In genomic region chr14:100140452-100141132, GRCh38 we compare ENCODE assay signal across 10 cellular contexts. TPM values are rescaled to one million over a fixed set of nuclear protein-coding genes. Genes with fewer than 3 reads are reported as not detected.
DNase-seq lines count a peak whose midpoint lies in the region; ATAC-seq and TF ChIP-seq lines count a peak whose summit lies in the region.
"Had no signal": no experiment of that assay in that cellular context is flagged by ENCODE, and none has a peak within 500 bp of the region (broad histone marks: within the 10 kb centered on the region; RNA-seq: fewer than 3 reads in every experiment).

No MANE protein-coding gene starts in this region.

- no CpG with 5 or more reads among the region's 18 CpGs for WGBS in neuronal stem cell (ENCODE audit: extremely low coverage in 2 of 2, insufficient read length in 2 of 2, insufficient replicate concordance in 1 of 2), 2 donors

- H3K9me3 Mint-ChIP-seq in T-cell (no peaks in the 10 kb centered on the region), MCF 10A (ENCODE audit: unreplicated experiment) (no peaks in the 10 kb centered on the region)
- H3K9me3 Mint-ChIP-seq: activated naive CD8-positive, alpha-beta T cell treated with anti-CD3 and anti-CD28 coated beads, Interleukin-2, amount 50 U/mL, for 24 hours had no signal

- H3K4me3 ChIP-seq in neuronal stem cell (ENCODE audit: low read length in 2 of 2), result no peak overlapping the region
- H3K4me3 ChIP-seq: HAP-1 had no signal

- no peak overlapping the region for H2BK15ac ChIP-seq in neuronal stem cell (ENCODE audit: low read length)

- H3K9me3 ChIP-seq in neuronal stem cell (replicated peaks in 1 of 2; ENCODE audit: control insufficient read depth in 2 of 2, insufficient read depth in 1 of 2, low read depth in 1 of 2, low read length in 2 of 2), result no peaks in the 10 kb centered on the region
- H3K9me3 ChIP-seq: HAP-1 had no signal

- no peaks in the 10 kb centered on the region for H3K27me3 ChIP-seq in neuronal stem cell (ENCODE audit: control insufficient read depth in 3 of 3, insufficient read depth in 3 of 3, low read depth in 1 of 3, low read length in 3 of 3)

- intact Hi-C loops in MCF 10A (cut with micrococcal nuclease), result no loop called here

- H3K4me1 Mint-ChIP-seq in T-cell (peaks cover 0 to 25% (median 16%) of the 10 kb centered on the region in 3 donors), MCF 10A (ENCODE audit: insufficient read depth, unreplicated experiment) (no peaks in the 10 kb centered on the region)
- H3K4me1 Mint-ChIP-seq: activated naive CD8-positive, alpha-beta T cell treated with anti-CD3 and anti-CD28 coated beads, Interleukin-2, amount 50 U/mL, for 24 hours had no signal

- peak overlapping the region; percentile 20 for H3K18ac ChIP-seq in neuronal stem cell (ENCODE audit: low read length)

- POLR2A ChIA-PET in T-cell (lab: Charles Lee) (no interaction called here), MCF 10A (lab: Yijun Ruan, JAX) (no interaction called here)

- H3K79me1 ChIP-seq in neuronal stem cell (ENCODE audit: low read depth, low read length), result no peaks in the 10 kb centered on the region

- no peak for TF ChIP-seq POLR2A in erythroblast (IDR thresholded peaks at IDR 0.05; ENCODE audit: low read length)

- ATAC-seq in T-cell (replicated peaks in 1 of 4), result no peak
- ATAC-seq: activated naive CD8-positive, alpha-beta T cell treated with anti-CD3 and anti-CD28 coated beads, Interleukin-2, amount 50 U/mL, for 24 hours had no signal

- peak overlapping the region; percentile 10 for H2BK5ac ChIP-seq in neuronal stem cell (ENCODE audit: low read length)

- H3K27me3 Mint-ChIP-seq in T-cell (no peaks in the 10 kb centered on the region), MCF 10A (ENCODE audit: insufficient read depth, unreplicated experiment) (no peaks in the 10 kb centered on the region)
- H3K27me3 Mint-ChIP-seq: activated naive CD8-positive, alpha-beta T cell treated with anti-CD3 and anti-CD28 coated beads, Interleukin-2, amount 50 U/mL, for 24 hours had no signal

- no peak overlapping the region for H3K4me3 Mint-ChIP-seq in T-cell
- no peak overlapping the region for H3K4me3 Mint-ChIP-seq in MCF 10A (ENCODE audit: unreplicated experiment)
- H3K4me3 Mint-ChIP-seq: activated naive CD8-positive, alpha-beta T cell treated with anti-CD3 and anti-CD28 coated beads, Interleukin-2, amount 50 U/mL, for 24 hours had no signal

- H4K91ac ChIP-seq in neuronal stem cell (ENCODE audit: low read depth, low read length, poor library complexity), result no peak overlapping the region

- peak overlapping the region; percentile 82 for H3K9ac ChIP-seq in neuronal stem cell (ENCODE audit: low read depth, low read length, poor library complexity)

- no peak overlapping the region for H3K4ac ChIP-seq in neuronal stem cell (ENCODE audit: low read length)

- H3K23ac ChIP-seq in neuronal stem cell (ENCODE audit: low read depth, low read length, poor library complexity), result no peak overlapping the region

- H3K36me3 Mint-ChIP-seq in T-cell (peaks cover 47% of the 10 kb centered on the region), MCF 10A (ENCODE audit: insufficient read depth, unreplicated experiment) (peaks cover 17% of the 10 kb centered on the region)

- H2AK5ac ChIP-seq in neuronal stem cell (ENCODE audit: low read depth, low read length), result peak overlapping the region; percentile 77

- no peak overlapping the region for H4K8ac ChIP-seq in neuronal stem cell (ENCODE audit: low read depth, low read length)

- no peak overlapping the region for H3K14ac ChIP-seq in neuronal stem cell (ENCODE audit: low read length)

- no peak overlapping the region for H2BK12ac ChIP-seq in neuronal stem cell (ENCODE audit: low read length)

- peaks cover 0 to 9% of the 10 kb centered on the region in 2 donors for H3K4me1 ChIP-seq in neuronal stem cell (ENCODE audit: control insufficient read depth in 2 of 2, insufficient read depth in 1 of 2, low read depth in 1 of 2, low read length in 2 of 2)
- H3K4me1 ChIP-seq: HAP-1 had no signal

- H2AFZ ChIP-seq in neuronal stem cell (ENCODE audit: low read length), result no peak overlapping the region

- TF ChIP-seq CTCF in MCF 10A (IDR thresholded peaks at IDR 0.05; ENCODE audit: unreplicated experiment), result no peak

- CTCF ChIA-PET in T-cell (lab: Charles Lee) (no interaction called here), MCF 10A (lab: Yijun Ruan, JAX) (interaction anchor here (0.5 kb wide), 1 partner anchor 202 kb away, joined by 3 read pairs; no protein-coding TSS in a partner anchor)

- peak; percentile 31 for DNase-seq in MV-4-11 (lab: John Stamatoyannopoulos, UW)
- peak; percentile 62 for DNase-seq in SIG-M5 (lab: John Stamatoyannopoulos, UW)
- peak; percentile 72 to 78 for DNase-seq in erythroblast (lab: John Stamatoyannopoulos, UW)
- DNase-seq in neuronal stem cell (ENCODE audit: low spot score), result peak; percentile 38
- no peak for DNase-seq in GM19240 (ENCODE audit: insufficient read length, low spot score)
- no peak for DNase-seq in T-cell
- no peak for DNase-seq in ureter (ENCODE audit: low spot score)
- DNase-seq in MCF 10A (ENCODE audit: unreplicated experiment), result no peak
- DNase-seq: activated naive CD8-positive, alpha-beta T cell treated with anti-CD3 and anti-CD28 coated beads, Interleukin-2, amount 50 U/mL, for 24 hours had no signal

- H3K27ac Mint-ChIP-seq in T-cell (no peak overlapping the region), MCF 10A (ENCODE audit: low read depth, unreplicated experiment) (no peak overlapping the region)

- BruUV-seq in MCF 10A (replicated peaks; lab: Mats Ljungman, UMichigan), result no TSS peak

- H2BK120ac ChIP-seq in neuronal stem cell (ENCODE audit: low read depth, low read length), result no peak overlapping the region

- H3K27ac ChIP-seq in neuronal stem cell (replicated peaks; ENCODE audit: low read length), result no peak overlapping the region

- H3K4me2 ChIP-seq in neuronal stem cell (ENCODE audit: insufficient read depth, low read length, poor library complexity, severe bottlenecking), result peak overlapping the region; percentile 34

- H3K36me3 ChIP-seq in neuronal stem cell (replicated peaks in 1 of 2; ENCODE audit: control insufficient read depth in 2 of 2, insufficient read depth in 2 of 2, low read length in 2 of 2), result peaks cover 10 to 64% of the 10 kb centered on the region in 2 donors
- H3K36me3 ChIP-seq: HAP-1 had no signal

RNA-seq across cellular contexts. Expression of gene DEGS2, which starts 18.9 kb away (rescaled TPM):
- 0.11 TPM for polyA plus RNA-seq in neuronal stem cell (2013, experiment 1 of 2)
- 0.07 TPM for polyA plus RNA-seq in neuronal stem cell (2013, experiment 2 of 2)
- total RNA-seq in T-cell (under 1 TPM in 4 of 5 donors, not detected in 1; 0.19 to 0.79 (median 0.49) TPM), ureter (59.9 TPM), MCF 10A (2022) (0.07 and 0.39 TPM in 2 replicates)

Comparison
In these comparisons a context has a peak if more than half of its experiments do, and no peak if none do; other contexts are left out.
1. DNase-seq: peak in MV-4-11 (single experiment), SIG-M5 (single experiment), erythroblast (2 of 2) and neuronal stem cell (single experiment); none in GM19240 (single experiment), T-cell (0 of 34), ureter (single experiment) and MCF 10A (single experiment).
2. RNA of gene DEGS2, which starts 18.9 kb away (total RNA-seq): 59.9 TPM in ureter (single experiment); 0.19 to 0.79 TPM in T-cell and 0.07 to 0.39 TPM in MCF 10A; every median in the first group is over 10 times any median in the second.